In the genomic region with DNA sequence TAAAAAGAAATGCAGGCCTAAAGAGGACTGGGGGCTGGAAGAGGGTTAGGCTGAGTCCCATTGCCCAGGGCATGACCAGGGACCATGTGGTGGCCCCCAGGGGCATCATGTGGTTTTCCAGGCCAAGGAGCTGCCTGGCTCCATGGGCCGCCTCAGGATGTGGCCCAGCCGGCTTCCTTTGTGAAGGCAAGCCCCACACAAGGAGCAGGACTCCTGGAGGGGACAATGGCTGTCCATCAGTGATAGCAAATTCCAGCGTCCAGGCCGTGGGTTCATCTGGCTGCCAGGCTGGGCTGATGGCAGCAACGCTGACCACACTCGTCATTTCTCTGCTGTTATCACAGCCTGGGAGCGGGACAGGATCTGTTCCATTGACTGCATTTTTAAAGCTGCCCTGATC, we compare ENCODE assay signal across 29 cellular contexts.
DNase-seq lines count a peak whose midpoint lies in the region; ATAC-seq and TF ChIP-seq lines count a peak whose summit lies in the region.
"Had no signal": no experiment of that assay in that cellular context is flagged by ENCODE, and none has a peak within 500 bp of the region (broad histone marks: within the 10 kb centered on the region; RNA-seq: fewer than 3 reads in every experiment).

No MANE protein-coding gene starts in this region.

- no peaks in the 10 kb centered on the region for H3K9me3 Mint-ChIP-seq in neural progenitor cell
- H3K9me3 Mint-ChIP-seq: activated naive CD8-positive, alpha-beta T cell treated with anti-CD3 and anti-CD28 coated beads, Interleukin-2, amount 10 ng/mL, durations not matched to agents 7 days and 5 days; IgD-negative memory B cell; mesothelial cell of epicardium; natural killer cell; stimulated activated naive CD8-positive, alpha-beta T cell treated with anti-CD3 and anti-CD28 coated beads, Interleukin-15, amount 100 ng/mL, for 72 hours; T-helper 2 cell treated with Interferon-gamma antibody and Interleukin-4, amounts not matched to agents 5 μg/mL and 100 μg/mL, for 36 hours; type B pancreatic cell had no signal

- H3K4me3 Mint-ChIP-seq in neural progenitor cell, result peak overlapping the region; percentile 52
- H3K4me3 Mint-ChIP-seq: activated naive CD8-positive, alpha-beta T cell treated with anti-CD3 and anti-CD28 coated beads, Interleukin-2, amount 10 ng/mL, durations not matched to agents 7 days and 5 days; B cell; IgD-negative memory B cell; mesothelial cell of epicardium; natural killer cell; stimulated activated naive CD8-positive, alpha-beta T cell treated with anti-CD3 and anti-CD28 coated beads, Interleukin-15, amount 100 ng/mL, for 72 hours; T-helper 2 cell treated with Interferon-gamma antibody and Interleukin-4, amounts not matched to agents 5 μg/mL and 100 μg/mL, for 36 hours; type B pancreatic cell had no signal

- 90 to 94% methylated on average over 7 of the region's 7 CpGs for WGBS in thyroid gland, 2 donors

- intact Hi-C loops in tibial artery (cut with DNase I; ENCODE audit: low total_unique reads) (no loop called here), thyroid gland (cut with DNase I) (no loop called here)

- ATAC-seq in HG03342 (IDR thresholded peaks at IDR 0.05; ENCODE audit: unreplicated experiment), result no peak
- ATAC-seq: body of pancreas; heart right ventricle; left lung; natural killer cell; sciatic nerve; stimulated activated naive CD8-positive, alpha-beta T cell treated with anti-CD3 and anti-CD28 coated beads, Interleukin-15, amount 100 ng/mL, for 72 hours had no signal

- peaks cover 10% of the 10 kb centered on the region for H3K27me3 Mint-ChIP-seq in neural progenitor cell (ENCODE audit: insufficient read depth, low read depth)
- H3K27me3 Mint-ChIP-seq: activated naive CD8-positive, alpha-beta T cell treated with anti-CD3 and anti-CD28 coated beads, Interleukin-2, amount 10 ng/mL, durations not matched to agents 7 days and 5 days; IgD-negative memory B cell; type B pancreatic cell had no signal

- no peaks in the 10 kb centered on the region for H3K79me2 ChIP-seq in neural progenitor cell (ENCODE audit: low read depth)

- H3K4me3 ChIP-seq in BE2C (ENCODE audit: low read depth, low read length), result no peak overlapping the region
- H3K4me3 ChIP-seq in NT2/D1 (ENCODE audit: insufficient read length, low read depth), result no peak overlapping the region
- no peak overlapping the region for H3K4me3 ChIP-seq in neural progenitor cell
- no peak overlapping the region for H3K4me3 ChIP-seq in tibial artery
- H3K4me3 ChIP-seq in thyroid gland (replicated peaks in 1 of 3), result no peak overlapping the region
- H3K4me3 ChIP-seq: body of pancreas, heart right ventricle, left lung had no signal

- H3F3A ChIP-seq in neural progenitor cell (ENCODE audit: low read depth), result peaks cover 40% of the 10 kb centered on the region

- no peak overlapping the region for H2AFZ ChIP-seq in neural progenitor cell (replicated peaks)

- H3K9me3 ChIP-seq in BE2C (no peaks in the 10 kb centered on the region), NT2/D1 (ENCODE audit: insufficient read depth, low read length) (peaks cover 3% of the 10 kb centered on the region), neural progenitor cell (ENCODE audit: low read depth) (no peaks in the 10 kb centered on the region), tibial artery (no peaks in the 10 kb centered on the region), thyroid gland (no peaks in the 10 kb centered on the region)
- H3K9me3 ChIP-seq: body of pancreas, Caco-2, heart right ventricle, left lung had no signal

- TF ChIP-seq CTCF in BE2C (IDR thresholded peaks at IDR 0.05; ENCODE audit: low read depth, low read length), result no peak
- TF ChIP-seq CTCF in neural progenitor cell (IDR thresholded peaks at IDR 0.05), result no peak
- no peak for TF ChIP-seq CTCF in tibial artery (IDR thresholded peaks at IDR 0.05)
- no peak for TF ChIP-seq CTCF in thyroid gland (IDR thresholded peaks at IDR 0.05)

- H3K4me2 ChIP-seq in neural progenitor cell, result peak overlapping the region; percentile 69

- no peaks in the 10 kb centered on the region for H3K36me3 ChIP-seq in BE2C
- H3K36me3 ChIP-seq in NT2/D1 (ENCODE audit: insufficient read depth, insufficient read length, low read length), result no peaks in the 10 kb centered on the region
- H3K36me3 ChIP-seq in neural progenitor cell, result no peaks in the 10 kb centered on the region
- H3K36me3 ChIP-seq in tibial artery, result no peaks in the 10 kb centered on the region
- H3K36me3 ChIP-seq in thyroid gland, result no peaks in the 10 kb centered on the region
- H3K36me3 ChIP-seq: heart right ventricle, left lung had no signal

- H3K9ac ChIP-seq in NT2/D1 (ENCODE audit: insufficient read length, low read depth) (peak overlapping the region; percentile 4), neural progenitor cell (no peak overlapping the region)

- H3K36me3 Mint-ChIP-seq in neural progenitor cell, result peaks cover 7% of the 10 kb centered on the region
- H3K36me3 Mint-ChIP-seq: activated naive CD8-positive, alpha-beta T cell treated with anti-CD3 and anti-CD28 coated beads, Interleukin-2, amount 10 ng/mL, durations not matched to agents 7 days and 5 days; IgD-negative memory B cell; mesothelial cell of epicardium; natural killer cell; type B pancreatic cell had no signal

- TF ChIP-seq POLR2A in thyroid gland (IDR thresholded peaks at IDR 0.05), result no peak

- H3K27ac ChIP-seq in neural progenitor cell (peak overlapping the region; percentile 84), tibial artery (no peak overlapping the region), thyroid gland (no peak overlapping the region)
- H3K27ac ChIP-seq: body of pancreas, heart right ventricle, left lung, WERI-Rb-1 had no signal

- no peaks in the 10 kb centered on the region for H3K27me3 ChIP-seq in BE2C
- peaks cover 12% of the 10 kb centered on the region for H3K27me3 ChIP-seq in NT2/D1 (ENCODE audit: insufficient read depth, insufficient read length)
- H3K27me3 ChIP-seq in neural progenitor cell, result no peaks in the 10 kb centered on the region
- no peaks in the 10 kb centered on the region for H3K27me3 ChIP-seq in tibial artery
- H3K27me3 ChIP-seq in thyroid gland, result no peaks in the 10 kb centered on the region
- H3K27me3 ChIP-seq: body of pancreas, heart right ventricle, left lung had no signal

- DNase-seq in BE2C (peak; percentile 16), NT2/D1 (ENCODE audit: low read depth, low spot score) (no peak), globus pallidus (ENCODE audit: low spot score) (peak; percentile 7), neural progenitor cell (ENCODE audit: low spot score) (peak; percentile 77), T1000 (lab: John Stamatoyannopoulos, UW) (no peak), tibial artery (no peak), thyroid gland (no peak)
- DNase-seq: activated CD4-positive, alpha-beta T cell treated with anti-CD3 and anti-CD28 coated beads, Interleukin-2, amount 50 U/mL, for 48 hours; activated CD8-positive, alpha-beta memory T cell treated with anti-CD3 and anti-CD28 coated beads, Interleukin-2, amount 50 U/mL, for 48 hours; activated naive CD8-positive, alpha-beta T cell treated with anti-CD3 and anti-CD28 coated beads, Interleukin-2, amount 10 ng/mL, durations not matched to agents 7 days and 5 days; body of pancreas; Caco-2; DMS79; heart right ventricle; natural killer cell; NCI-H1092; NCI-H1930; NCI-H69; RPMI8226; stimulated activated naive CD8-positive, alpha-beta T cell treated with anti-CD3 and anti-CD28 coated beads, Interleukin-15, amount 100 ng/mL, for 72 hours; WERI-Rb-1 had no signal

- H4K20me1 ChIP-seq in neural progenitor cell (ENCODE audit: low read depth), result peaks cover 16% of the 10 kb centered on the region

- H3K27ac Mint-ChIP-seq in neural progenitor cell, result peak overlapping the region; percentile 98
- H3K27ac Mint-ChIP-seq: activated naive CD8-positive, alpha-beta T cell treated with anti-CD3 and anti-CD28 coated beads, Interleukin-2, amount 10 ng/mL, durations not matched to agents 7 days and 5 days; B cell; IgD-negative memory B cell; mesothelial cell of epicardium; natural killer cell; stimulated activated naive CD8-positive, alpha-beta T cell treated with anti-CD3 and anti-CD28 coated beads, Interleukin-15, amount 100 ng/mL, for 72 hours; T-helper 2 cell treated with Interferon-gamma antibody and Interleukin-4, amounts not matched to agents 5 μg/mL and 100 μg/mL, for 36 hours; type B pancreatic cell had no signal

- peaks cover 73% of the 10 kb centered on the region for H3K4me1 Mint-ChIP-seq in neural progenitor cell
- H3K4me1 Mint-ChIP-seq: activated naive CD8-positive, alpha-beta T cell treated with anti-CD3 and anti-CD28 coated beads, Interleukin-2, amount 10 ng/mL, durations not matched to agents 7 days and 5 days; B cell; IgD-negative memory B cell; natural killer cell; stimulated activated naive CD8-positive, alpha-beta T cell treated with anti-CD3 and anti-CD28 coated beads, Interleukin-15, amount 100 ng/mL, for 72 hours had no signal

- H3K4me1 ChIP-seq in BE2C (peaks cover 12% of the 10 kb centered on the region), NT2/D1 (ENCODE audit: insufficient read depth, insufficient read length) (peaks cover 13% of the 10 kb centered on the region), neural progenitor cell (peaks cover 52% of the 10 kb centered on the region), tibial artery (no peaks in the 10 kb centered on the region), thyroid gland (no peaks in the 10 kb centered on the region)
- H3K4me1 ChIP-seq: body of pancreas, Caco-2, left lung had no signal

Comparison
In these comparisons a context has a peak if more than half of its experiments do, and no peak if none do; other contexts are left out.
1. DNase-seq: peak in BE2C (single experiment), globus pallidus (single experiment) and neural progenitor cell (single experiment); none in NT2/D1 (single experiment), T1000 (single experiment), tibial artery (0 of 2) and thyroid gland (0 of 2).